ENCODE assay signal across 8 cellular contexts in genomic region chr12:123365141-123365917, GRCh38. TPM values are rescaled to one million over a fixed set of nuclear protein-coding genes. Genes with fewer than 3 reads are reported as not detected.
DNase-seq lines count a peak whose midpoint lies in the region.

No MANE protein-coding gene starts in this region.

- no peaks in the 10 kb centered on the region for H3K27me3 ChIP-seq in HAP-1 (ENCODE audit: low read depth)
- no peaks in the 10 kb centered on the region for H3K27me3 ChIP-seq in MG63
- no peaks in the 10 kb centered on the region for H3K27me3 ChIP-seq in neuron (ENCODE audit: insufficient read depth, low read length)
- H3K27me3 ChIP-seq in subcutaneous abdominal adipose tissue (ENCODE audit: control insufficient read depth in 5 of 5, insufficient read depth in 4 of 5, low read length in 5 of 5) = no peaks in the 10 kb centered on the region

- DNase-seq in GF-D8 (lab: John Stamatoyannopoulos, UW) (peak; percentile 98), HAP-1 (ENCODE audit: low spot score in 2 of 2) (peak; percentile 99), MG63 (peak; percentile 98), SHP77 treated with DMSO at 0.1 percent for 48 hours (lab: John Stamatoyannopoulos, UW) (peak; percentile 98), foreskin melanocyte (peak; percentile 97)
- DNase-seq in activated gamma-delta T cell treated with anti-CD3 and anti-CD28 coated beads, Interleukin-2, amount 50 U/mL, for 16 hours (ENCODE audit: low read depth) = peak; percentile 96

- H3K27ac ChIP-seq in subcutaneous abdominal adipose tissue (ENCODE audit: low read depth, low read length) = peak overlapping the region; percentile 98

- H3K36me3 ChIP-seq in HAP-1 (replicated peaks) (peaks cover 6% of the 10 kb centered on the region; the same call in 1 of the 2 replicates), MG63 (peaks cover 8% of the 10 kb centered on the region), neuron (ENCODE audit: insufficient read depth, low read length) (no peaks in the 10 kb centered on the region), subcutaneous abdominal adipose tissue (ENCODE audit: control insufficient read depth in 5 of 5, insufficient read depth in 5 of 5, low read length in 5 of 5) (no peaks in the 10 kb centered on the region)

- H3K9ac ChIP-seq in subcutaneous abdominal adipose tissue (ENCODE audit: low read length in 5 of 5) = peak overlapping the region; percentile 88 to 92 (median 90)

- no peaks in the 10 kb centered on the region for H3K9me3 ChIP-seq in HAP-1
- H3K9me3 ChIP-seq in MG63 = no peaks in the 10 kb centered on the region
- H3K9me3 ChIP-seq in neuron (ENCODE audit: low read length) = no peaks in the 10 kb centered on the region
- H3K9me3 ChIP-seq in subcutaneous abdominal adipose tissue (ENCODE audit: control insufficient read depth in 5 of 5, low read length in 5 of 5) = no peaks in the 10 kb centered on the region

- H3K4me1 ChIP-seq in HAP-1 (peaks cover 12% of the 10 kb centered on the region), neuron (ENCODE audit: insufficient read depth, low read length) (peaks cover 10% of the 10 kb centered on the region), subcutaneous abdominal adipose tissue (ENCODE audit: control insufficient read depth in 5 of 5, insufficient read depth in 5 of 5, low read length in 5 of 5) (peaks cover 0 to 28% (median 18%) of the 10 kb centered on the region in 5 donors)

- in situ Hi-C loops in HAP-1 (cut with MboI; ENCODE audit: low sequenced_read_pairs) = no loop called here

- H2AFZ ChIP-seq in neuron (ENCODE audit: low read depth, low read length) = peak overlapping the region; percentile 75

- H3K4me3 ChIP-seq in HAP-1 (peak overlapping the region; percentile 95), MG63 (peak overlapping the region; percentile 91), neuron (ENCODE audit: low read length) (peak overlapping the region; percentile 94), subcutaneous abdominal adipose tissue (ENCODE audit: low read depth in 1 of 5, low read length in 5 of 5) (peak overlapping the region; percentile 68 to 93 (median 86))

RNA-seq across cellular contexts. Expression of gene SBNO1, which starts 0.7 kb away (rescaled TPM):
- total RNA-seq in MG63 (2014; rRNA removed; shearing (Covaris generic); ENCODE audit: low replicate concordance) = 9.7 and 13.8 TPM in 2 replicates

RNA-seq across cellular contexts. Expression of gene KMT5A, which starts 18.6 kb away (rescaled TPM):
- 53.0 and 76.8 TPM in 2 replicates for total RNA-seq in MG63 (2014; rRNA removed; shearing (Covaris generic); ENCODE audit: low replicate concordance)

Comparison
In these comparisons a context has a peak if more than half of its experiments do, and no peak if none do; other contexts are left out.
1. Peak in every context shown above with its lines: DNase-seq, H3K4me3 ChIP-seq and H3K27ac ChIP-seq.